ENCODE assay signal across 1 cellular context in the genomic region with DNA sequence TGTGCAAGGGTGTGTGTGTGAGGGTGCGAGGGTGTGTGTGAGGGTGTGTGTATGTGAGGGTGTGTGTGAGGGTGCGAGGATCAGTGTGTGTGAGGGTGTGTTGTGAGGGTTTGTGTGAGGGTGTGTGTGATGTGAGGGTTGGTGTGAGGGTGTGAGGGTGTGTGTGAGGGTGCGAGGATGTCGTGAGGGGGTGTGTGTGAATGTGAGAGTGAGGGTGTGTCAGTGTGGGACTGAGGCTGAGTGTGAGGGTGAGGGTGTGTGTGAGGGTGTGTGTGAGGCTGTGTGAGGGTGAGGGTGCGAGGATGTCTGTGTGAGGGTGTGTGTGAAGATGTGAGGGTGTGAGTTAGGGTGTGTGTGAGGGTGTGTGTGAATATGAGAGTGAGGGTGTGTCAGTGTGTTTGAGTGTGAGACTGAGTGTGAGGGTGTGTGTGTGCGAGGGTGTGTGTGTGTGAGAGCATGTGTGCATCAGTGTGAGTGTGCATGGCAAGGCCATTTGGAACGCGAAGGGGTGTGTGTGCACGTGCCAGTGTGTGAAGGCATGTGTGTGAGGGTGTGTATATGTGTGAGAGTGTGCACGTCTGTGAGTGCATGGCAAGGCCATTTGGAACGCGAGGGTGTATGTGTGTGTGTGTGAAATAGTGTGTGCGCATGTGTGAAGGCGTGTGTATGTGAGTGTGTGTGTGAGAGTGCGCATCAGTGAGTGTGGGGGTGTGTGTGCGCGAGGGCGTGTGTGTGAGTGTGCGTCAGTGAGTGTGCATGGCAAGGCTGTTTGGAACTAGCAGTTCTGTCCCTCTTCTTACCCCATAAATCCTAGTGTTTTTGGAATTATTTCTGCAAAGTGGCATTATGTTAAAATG.
TF ChIP-seq lines count a peak whose summit lies in the region.

No MANE protein-coding gene starts in this region.

TF ChIP-seq in HEK293, 187 proteins besides CTCF, POLR2A, EP300 and RAD21 (continued from another document):
- TF ChIP-seq, protein P1, sequence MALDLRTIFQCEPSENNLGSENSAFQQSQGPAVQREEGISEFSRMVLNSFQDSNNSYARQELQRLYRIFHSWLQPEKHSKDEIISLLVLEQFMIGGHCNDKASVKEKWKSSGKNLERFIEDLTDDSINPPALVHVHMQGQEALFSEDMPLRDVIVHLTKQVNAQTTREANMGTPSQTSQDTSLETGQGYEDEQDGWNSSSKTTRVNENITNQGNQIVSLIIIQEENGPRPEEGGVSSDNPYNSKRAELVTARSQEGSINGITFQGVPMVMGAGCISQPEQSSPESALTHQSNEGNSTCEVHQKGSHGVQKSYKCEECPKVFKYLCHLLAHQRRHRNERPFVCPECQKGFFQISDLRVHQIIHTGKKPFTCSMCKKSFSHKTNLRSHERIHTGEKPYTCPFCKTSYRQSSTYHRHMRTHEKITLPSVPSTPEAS (tag by site-specific recombination; IDR thresholded peaks at IDR 0.05), result peak; percentile 23; the same call in 1 of the 2 replicates
- no peak for TF ChIP-seq KLF8 (tag by site-specific recombination; IDR thresholded peaks at IDR 0.05)
- no peak for TF ChIP-seq ZNF549 (tag by site-specific recombination; IDR thresholded peaks at IDR 0.05)
- TF ChIP-seq, protein P2, sequence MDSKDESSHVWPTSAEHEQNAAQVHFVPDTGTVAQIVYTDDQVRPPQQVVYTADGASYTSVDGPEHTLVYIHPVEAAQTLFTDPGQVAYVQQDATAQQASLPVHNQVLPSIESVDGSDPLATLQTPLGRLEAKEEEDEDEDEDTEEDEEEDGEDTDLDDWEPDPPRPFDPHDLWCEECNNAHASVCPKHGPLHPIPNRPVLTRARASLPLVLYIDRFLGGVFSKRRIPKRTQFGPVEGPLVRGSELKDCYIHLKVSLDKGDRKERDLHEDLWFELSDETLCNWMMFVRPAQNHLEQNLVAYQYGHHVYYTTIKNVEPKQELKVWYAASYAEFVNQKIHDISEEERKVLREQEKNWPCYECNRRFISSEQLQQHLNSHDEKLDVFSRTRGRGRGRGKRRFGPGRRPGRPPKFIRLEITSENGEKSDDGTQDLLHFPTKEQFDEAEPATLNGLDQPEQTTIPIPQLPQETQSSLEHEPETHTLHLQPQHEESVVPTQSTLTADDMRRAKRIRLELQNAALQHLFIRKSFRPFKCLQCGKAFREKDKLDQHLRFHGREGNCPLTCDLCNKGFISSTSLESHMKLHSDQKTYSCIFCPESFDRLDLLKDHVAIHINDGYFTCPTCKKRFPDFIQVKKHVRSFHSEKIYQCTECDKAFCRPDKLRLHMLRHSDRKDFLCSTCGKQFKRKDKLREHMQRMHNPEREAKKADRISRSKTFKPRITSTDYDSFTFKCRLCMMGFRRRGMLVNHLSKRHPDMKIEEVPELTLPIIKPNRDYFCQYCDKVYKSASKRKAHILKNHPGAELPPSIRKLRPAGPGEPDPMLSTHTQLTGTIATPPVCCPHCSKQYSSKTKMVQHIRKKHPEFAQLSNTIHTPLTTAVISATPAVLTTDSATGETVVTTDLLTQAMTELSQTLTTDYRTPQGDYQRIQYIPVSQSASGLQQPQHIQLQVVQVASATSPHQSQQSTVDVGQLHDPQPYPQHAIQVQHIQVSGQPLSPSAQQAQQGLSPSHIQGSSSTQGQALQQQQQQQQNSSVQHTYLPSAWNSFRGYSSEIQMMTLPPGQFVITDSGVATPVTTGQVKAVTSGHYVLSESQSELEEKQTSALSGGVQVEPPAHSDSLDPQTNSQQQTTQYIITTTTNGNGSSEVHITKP (tag by site-specific recombination; IDR thresholded peaks at IDR 0.05), result no peak
- TF ChIP-seq ZNF398 (tag by site-specific recombination; IDR thresholded peaks at IDR 0.05), result 0 out of 2 replicates have a peak, but pooled peaks have one; percentile 10
- no peak for TF ChIP-seq PBX3 (CRISPR knock-in tag; IDR thresholded peaks at IDR 0.05)
- peak; percentile 92 for TF ChIP-seq EGR2 (tag by site-specific recombination; IDR thresholded peaks at IDR 0.05; ENCODE audit: low read depth)
- no peak for TF ChIP-seq ZNF473 (tag by site-specific recombination; IDR thresholded peaks at IDR 0.05)
- no peak for TF ChIP-seq ZNF335 (tag by site-specific recombination; conservative IDR thresholded peaks at IDR 0.05)
